Comparison of ENCODE assay signal across 16 cellular contexts in genomic region chr10:27564880-27565279, GRCh38.
"Had no signal": no experiment of that assay in that cellular context is flagged by ENCODE, and none has a peak within 500 bp of the region (broad histone marks: within the 10 kb centered on the region; RNA-seq: fewer than 3 reads in every experiment).

No MANE protein-coding gene starts in this region.

- H3K4me3 ChIP-seq: adrenal gland, ovary, stomach, thoracic aorta had no signal

- H3K27me3 Mint-ChIP-seq: activated T-cell treated with anti-CD3 and anti-CD28 coated beads, Interleukin-2, amount 50 U/mL, for 24 hours had no signal

- DNase-seq: activated CD4-positive, alpha-beta T cell treated with anti-CD3 and anti-CD28 coated beads, Interleukin-2, amount 50 U/mL, for 1 hour; activated CD4-positive, CD25-positive, alpha-beta regulatory T cell; activated gamma-delta T cell treated with Interleukin-2 at 50 U/mL for 16 hours; activated T-cell treated with anti-CD3 and anti-CD28 coated beads, Interleukin-2, amount 50 U/mL, for 24 hours; adrenal gland; glutamatergic neuron; mesenchymal stem cell; ovary; stimulated activated CD4-positive, alpha-beta T cell treated with anti-CD3 and anti-CD28 coated beads, Interleukin-4, amount 100 ng/mL, for 1 hour; stimulated activated CD8-positive, alpha-beta memory T cell treated with anti-CD3 and anti-CD28 coated beads, Interleukin-4, amount 100 ng/mL, for 48 hours; stomach had no signal

- H3K4me3 Mint-ChIP-seq: activated T-cell treated with anti-CD3 and anti-CD28 coated beads, Interleukin-2, amount 50 U/mL, for 24 hours; neural crest cell had no signal

- H3K36me3 ChIP-seq: adrenal gland, ovary, stomach, thoracic aorta had no signal

- H3K27me3 ChIP-seq: adrenal gland, ovary, stomach had no signal

- H3K9me3 ChIP-seq: adrenal gland, ovary, stomach, thoracic aorta had no signal

- ATAC-seq: esophagus mucosa, left lobe of liver had no signal

- H3K27ac Mint-ChIP-seq: activated T-cell treated with anti-CD3 and anti-CD28 coated beads, Interleukin-2, amount 50 U/mL, for 24 hours had no signal

- H3K4me1 Mint-ChIP-seq: neural crest cell had no signal

- H3K4me1 ChIP-seq: adrenal gland, stomach had no signal

- H3K27ac ChIP-seq: adrenal gland, ovary, stomach, thoracic aorta had no signal

- FAIRE-seq: TTC549 had no signal
